Comparison of ENCODE assay signal across 8 cellular contexts in genomic region chr17:38752930-38753506, GRCh38. TPM values are rescaled to one million over a fixed set of nuclear protein-coding genes. Genes with fewer than 3 reads are reported as not detected.
DNase-seq lines count a peak whose midpoint lies in the region; ATAC-seq, FAIRE-seq and TF ChIP-seq lines count a peak whose summit lies in the region.

No MANE protein-coding gene starts in this region.

- H3K36me3 ChIP-seq in body of pancreas (replicated peaks in 1 of 2; ENCODE audit: insufficient read depth in 1 of 2, low read depth in 2 of 2) (peaks cover 7 to 12% of the 10 kb centered on the region in 2 donors), mesendoderm (ENCODE audit: control insufficient read depth, insufficient read depth, low read length) (peaks cover 3% of the 10 kb centered on the region)

- H3K9me3 ChIP-seq in body of pancreas: no peaks in the 10 kb centered on the region

- peaks cover 58% of the 10 kb centered on the region for H3K4me1 ChIP-seq in body of pancreas
- H3K4me1 ChIP-seq in mesendoderm (ENCODE audit: control insufficient read depth, low read depth, low read length): peaks cover 10% of the 10 kb centered on the region

- DNase-seq in body of pancreas (peak in 1 of 4 donors; percentile 26), mesendoderm (no peak), GM19239 (ENCODE audit: insufficient read length, low spot score) (no peak), NCI-H526 treated with DMSO at 0.1 percent for 48 hours (lab: John Stamatoyannopoulos, UW) (no peak)
- DNase-seq in stimulated activated CD4-positive, alpha-beta T cell treated with anti-CD3 and anti-CD28 coated beads, Interleukin-15, amount 100 ng/mL, for 24 hours: no peak
- DNase-seq in stimulated activated CD4-positive, alpha-beta T cell treated with anti-CD3 and anti-CD28 coated beads, Interleukin-2, amount 100 ng/mL, for 48 hours: no peak

- H3K27ac ChIP-seq in body of pancreas (peak overlapping the region; percentile 28 to 89 (median 84)), mesendoderm (ENCODE audit: low read depth, low read length) (peak overlapping the region; percentile 28)

- H3K4me2 ChIP-seq in mesendoderm (ENCODE audit: low read length): peak overlapping the region; percentile 52

- H2BK120ac ChIP-seq in mesendoderm (ENCODE audit: low read depth, low read length): no peak overlapping the region

- H2BK5ac ChIP-seq in mesendoderm (ENCODE audit: low read length): peak overlapping the region; percentile 62

- H2AK5ac ChIP-seq in mesendoderm (ENCODE audit: low read length): no peak overlapping the region

- no peak overlapping the region for H3K18ac ChIP-seq in mesendoderm (ENCODE audit: low read length)

- peak overlapping the region; percentile 98 for H3K9ac ChIP-seq in mesendoderm (ENCODE audit: low read length)

- peaks cover 11% of the 10 kb centered on the region for H3K79me1 ChIP-seq in mesendoderm (ENCODE audit: low read length)

- ATAC-seq in HG03139 (IDR thresholded peaks at IDR 0.05; ENCODE audit: unreplicated experiment) (peak; percentile 20), body of pancreas (no peak)

- H3K56ac ChIP-seq in mesendoderm (ENCODE audit: low read length): peak overlapping the region; percentile 100

- TF ChIP-seq CTCF in body of pancreas (IDR thresholded peaks at IDR 0.05): no peak

- H3K23ac ChIP-seq in mesendoderm (ENCODE audit: low read length): no peak overlapping the region

- H3K27me3 ChIP-seq in body of pancreas (no peaks in the 10 kb centered on the region), mesendoderm (ENCODE audit: insufficient read depth, low read length, poor library complexity) (no peaks in the 10 kb centered on the region)

- H3K79me2 ChIP-seq in mesendoderm (ENCODE audit: control insufficient read depth, insufficient read depth, low read length): peaks cover 16% of the 10 kb centered on the region

- TF ChIP-seq POLR2A in body of pancreas (IDR thresholded peaks at IDR 0.05): no peak

- no peak overlapping the region for H3K4ac ChIP-seq in mesendoderm (ENCODE audit: low read depth, low read length)

- WGBS in body of pancreas, 2 donors: 1 to 9% methylated on average over 15 to 32 of the region's 32 CpGs
- WGBS in mesendoderm (ENCODE audit: extremely low coverage, insufficient coverage, low lambda C conversion rate): no CpG with 5 or more reads among the region's 32 CpGs

- H4K8ac ChIP-seq in mesendoderm (ENCODE audit: low read depth, low read length): no peak overlapping the region

- no peak overlapping the region for H2BK15ac ChIP-seq in mesendoderm (replicated peaks; ENCODE audit: low read depth)

- intact Hi-C loops in body of pancreas (cut with DNase I): no loop called here

- H3K4me3 ChIP-seq in GM08714 (ENCODE audit: low read length) (peak overlapping the region; percentile 83), body of pancreas (peak overlapping the region; percentile 66 to 86), mesendoderm (ENCODE audit: low read length) (peak overlapping the region; percentile 98)

- no peak for FAIRE-seq in GM19239 (lab: Jason Lieb, UNC)

- H4K5ac ChIP-seq in mesendoderm (ENCODE audit: low read length): no peak overlapping the region

RNA-seq across cellular contexts. Expression of gene PSMB3, which starts 0.5 kb away (rescaled TPM):
- 10 to 100 TPM; 68.2 to 99.2 TPM for total RNA-seq in body of pancreas
- polyA plus RNA-seq in mesendoderm (2013, experiment 1 of 2): 307 TPM
- 321 TPM for polyA plus RNA-seq in mesendoderm (2013, experiment 2 of 2)

RNA-seq across cellular contexts. Expression of gene PCGF2, which starts 4.9 kb away (rescaled TPM):
- 1 to 10 TPM; 5.9 to 9.3 TPM for total RNA-seq in body of pancreas
- polyA plus RNA-seq in mesendoderm (2013, experiment 1 of 2): 56.1 TPM
- 55.8 TPM for polyA plus RNA-seq in mesendoderm (2013, experiment 2 of 2)

RNA-seq across cellular contexts. Expression of gene CISD3, which starts 22.9 kb away (rescaled TPM):
- 10 to 100 TPM; 11.2 TPM for total RNA-seq in body of pancreas
- polyA plus RNA-seq in mesendoderm (2013, experiment 1 of 2): 7.5 TPM
- 8.7 TPM for polyA plus RNA-seq in mesendoderm (2013, experiment 2 of 2)

RNA-seq across cellular contexts. Expression of gene PIP4K2B, which starts 46.3 kb away (rescaled TPM):
- total RNA-seq in body of pancreas: 10 to 100 TPM; 20.2 to 30.3 TPM
- 35.3 TPM for polyA plus RNA-seq in mesendoderm (2013, experiment 1 of 2)
- 35.2 TPM for polyA plus RNA-seq in mesendoderm (2013, experiment 2 of 2)

RNA-seq across cellular contexts. Expression of gene MLLT6, which starts 47.9 kb away (rescaled TPM):
- 100 to 1,000 TPM in 1 of 2 donors, 10 to 100 TPM in 1; 90.8 to 121 TPM for total RNA-seq in body of pancreas
- polyA plus RNA-seq in mesendoderm (2013, experiment 1 of 2): 5.4 TPM
- 5.4 TPM for polyA plus RNA-seq in mesendoderm (2013, experiment 2 of 2)
